8 cellular contexts compared by ENCODE assay signal in genomic region chr1:94541175-94542087, GRCh38. TPM values are rescaled to one million over a fixed set of nuclear protein-coding genes. Genes with fewer than 3 reads are reported as not detected.
A peak's percentile ranks its signal among the peaks of the same experiment; 100 is the strongest.
DNase-seq lines count a peak whose midpoint lies in the region; ATAC-seq, FAIRE-seq and TF ChIP-seq lines count a peak whose summit lies in the region.

Gene F3, minus strand, starts transcription at chr1:94541759. Its CDS starts 123 bp downstream, at chr1:94541636.

- H2BK5ac ChIP-seq in H1 (ENCODE audit: low read depth, low read length) (peak within 1 kb of the TSS; percentile 62; the same call in 1 of the 2 replicates), mesenchymal stem cell (ENCODE audit: low read depth, low read length, poor library complexity, severe bottlenecking) (no peak within 1 kb of the TSS)

- no peaks in the 10 kb centered on the region for H3K36me3 ChIP-seq in H1 (ENCODE audit: control insufficient read depth in 2 of 4, insufficient read depth in 4 of 4, low read length in 3 of 4)
- H3K36me3 ChIP-seq in mesenchymal stem cell (ENCODE audit: control insufficient read depth in 1 of 2, insufficient read depth in 2 of 2, low read depth in 1 of 2, low read length in 2 of 2), result peaks cover 0 to 2% of the 10 kb centered on the region in 2 experiments

- H2AFZ ChIP-seq in H1 (ENCODE audit: low read length), result peak within 1 kb of the TSS; percentile 73
- H2AFZ ChIP-seq in mesenchymal stem cell (ENCODE audit: low read depth, low read length), result peak within 1 kb of the TSS; percentile 30

- H3K27me3 ChIP-seq in H1 (replicated peaks in 1 of 4; ENCODE audit: control insufficient read depth in 3 of 4, extremely low read depth in 1 of 4, insufficient read depth in 3 of 4, low read length in 3 of 4) (peaks cover 2 to 12% (median 7%) of the 10 kb centered on the region in 4 experiments; a peak in 6 of 7 replicates), mesenchymal stem cell (ENCODE audit: control insufficient read depth in 1 of 2, insufficient read depth in 1 of 2, low read length in 2 of 2) (no peaks in the 10 kb centered on the region)

- no peak within 1 kb of the TSS for H3K23ac ChIP-seq in H1 (ENCODE audit: insufficient read length)
- H3K23ac ChIP-seq in mesenchymal stem cell (ENCODE audit: low read length in 2 of 2), result peak within 1 kb of the TSS in 1 of 2 experiments; percentile 98

- H3K4me1 ChIP-seq in H1 (replicated peaks in 1 of 4; ENCODE audit: control insufficient read depth in 3 of 4, insufficient read depth in 4 of 4, low read length in 3 of 4) (peaks cover 2 to 6% (median 3%) of the 10 kb centered on the region in 4 experiments; a peak in 6 of 7 replicates), mesenchymal stem cell (ENCODE audit: control insufficient read depth, insufficient read depth, low read depth, low read length) (peaks cover 15% of the 10 kb centered on the region)

- H3K4me1 Mint-ChIP-seq in activated CD8-positive, alpha-beta T cell treated with anti-CD3 and anti-CD28 coated beads, Interleukin-2, amount 10 ng/mL, durations not matched to agents 7 days and 5 days (ENCODE audit: low read depth), result peaks cover 20% of the 10 kb centered on the region

- TF ChIP-seq EP300 in H1 (IDR thresholded peaks at IDR 0.05; ENCODE audit: borderline replicate concordance in 1 of 2, low read depth in 2 of 2, low read length in 2 of 2), result no peak

- peaks cover 0 to 9% of the 10 kb centered on the region in 2 experiments for H4K20me1 ChIP-seq in H1 (replicated peaks in 1 of 2; ENCODE audit: control insufficient read depth in 1 of 2, insufficient read depth in 2 of 2, low read length in 2 of 2)

- H3K27ac ChIP-seq in H1 (ENCODE audit: low read depth, low read length), result no peak within 1 kb of the TSS
- H3K27ac ChIP-seq in mesenchymal stem cell (ENCODE audit: low read length, poor library complexity, severe bottlenecking), result peak within 1 kb of the TSS; percentile 39

- peak within 1 kb of the TSS; percentile 47 for H3K56ac ChIP-seq in H1 (replicated peaks; ENCODE audit: insufficient read length, low read depth, low read length)

- H3K79me1 ChIP-seq in H1 (ENCODE audit: low read depth, low read length) (no peaks in the 10 kb centered on the region; the same call in 1 of the 2 replicates), mesenchymal stem cell (replicated peaks; ENCODE audit: low read length, poor library complexity, severe bottlenecking) (peaks cover 3% of the 10 kb centered on the region)

- H2BK12ac ChIP-seq in H1 (ENCODE audit: low read depth, low read length) (no peak within 1 kb of the TSS; the same call in 1 of the 2 replicates), mesenchymal stem cell (ENCODE audit: low read length in 2 of 2) (peak within 1 kb of the TSS; percentile 22 to 69)

- peaks cover 54% of the 10 kb centered on the region for H3K27me3 Mint-ChIP-seq in activated CD8-positive, alpha-beta T cell treated with anti-CD3 and anti-CD28 coated beads, Interleukin-2, amount 10 ng/mL, durations not matched to agents 7 days and 5 days (ENCODE audit: low read depth)

- H3K4me3 Mint-ChIP-seq in activated CD8-positive, alpha-beta T cell treated with anti-CD3 and anti-CD28 coated beads, Interleukin-2, amount 10 ng/mL, durations not matched to agents 7 days and 5 days, result peak within 1 kb of the TSS; percentile 79

- no peaks in the 10 kb centered on the region for H3K9me3 ChIP-seq in H1 (ENCODE audit: insufficient read depth in 2 of 2, low read depth in 1 of 2, low read length in 1 of 2)
- H3K9me3 ChIP-seq in mesenchymal stem cell (ENCODE audit: control insufficient read depth, low read length), result no peaks in the 10 kb centered on the region

- peak within 1 kb of the TSS; percentile 75; the same call in 1 of the 2 replicates for H3K18ac ChIP-seq in H1 (ENCODE audit: extremely low read depth, low read length)
- peak within 1 kb of the TSS; percentile 96 to 97 for H3K18ac ChIP-seq in mesenchymal stem cell (ENCODE audit: low read depth in 1 of 2, low read length in 2 of 2)

- ATAC-seq in HG02885 (IDR thresholded peaks at IDR 0.05; ENCODE audit: poor library complexity, unreplicated experiment), result peak; percentile 86
- peak; percentile 94 for ATAC-seq in activated CD8-positive, alpha-beta T cell treated with anti-CD3 and anti-CD28 coated beads, Interleukin-2, amount 10 ng/mL, durations not matched to agents 7 days and 5 days

- H3K4me3 ChIP-seq in H1 (ENCODE audit: extremely low read depth in 1 of 4, insufficient read depth in 2 of 4, low read depth in 3 of 4, low read length in 4 of 4) (peak within 1 kb of the TSS; percentile 62 to 82 (median 76)), mesenchymal stem cell (ENCODE audit: insufficient read depth in 1 of 2, low read depth in 1 of 2, low read length in 2 of 2) (peak within 1 kb of the TSS; percentile 83 to 90)

- H2BK15ac ChIP-seq in H1 (ENCODE audit: low read length), result peak within 1 kb of the TSS; percentile 74; the same call in 1 of the 2 replicates
- peak within 1 kb of the TSS; percentile 92 for H2BK15ac ChIP-seq in mesenchymal stem cell (ENCODE audit: low read depth, poor library complexity, severe bottlenecking)

- H4K8ac ChIP-seq in H1 (ENCODE audit: extremely low read depth, insufficient read depth, low read length), result peak within 1 kb of the TSS; percentile 64
- H4K8ac ChIP-seq in mesenchymal stem cell (ENCODE audit: low read length), result peak within 1 kb of the TSS; percentile 86

- DNase-seq in NCI-H2107 (lab: John Stamatoyannopoulos, UW) (peak; percentile 50), NCI-H2107 treated with DMSO at 0.1 percent for 48 hours (lab: John Stamatoyannopoulos, UW; ENCODE audit: unreplicated experiment) (no peak), NCI-H226 (peak; percentile 86), H1 (ENCODE audit: low read depth in 1 of 2, low spot score in 2 of 2) (peak; percentile 50 to 88), mesenchymal stem cell (peak; percentile 95)
- DNase-seq in activated CD8-positive, alpha-beta T cell treated with anti-CD3 and anti-CD28 coated beads, Interleukin-2, amount 10 ng/mL, durations not matched to agents 7 days and 5 days, result peak; percentile 75
- peak; percentile 35 to 70 (median 64) for DNase-seq in stimulated activated CD4-positive, alpha-beta T cell treated with anti-CD3 and anti-CD28 coated beads, TNF-alpha, amount 100 ng/mL, for 48 hours (ENCODE audit: low read depth in 3 of 3)

- H3K14ac ChIP-seq in H1 (ENCODE audit: insufficient read length) (no peak within 1 kb of the TSS), mesenchymal stem cell (ENCODE audit: low read length in 2 of 2) (peak within 1 kb of the TSS; percentile 70 to 98)

- H3K23me2 ChIP-seq in H1 (ENCODE audit: low read depth, low read length), result peaks cover 10% of the 10 kb centered on the region

- TF ChIP-seq RAD21 in H1 (IDR thresholded peaks at IDR 0.05 in 1 of 2, conservative IDR thresholded peaks at IDR 0.05 in 1 of 2; ENCODE audit: low read depth in 2 of 2, low read length in 2 of 2), result no peak

- peak in 1 of 2 experiments; percentile 67; a peak in 2 of 3 replicates for TF ChIP-seq POLR2A in H1 (IDR thresholded peaks at IDR 0.05; ENCODE audit: control extremely low read depth in 1 of 2, low read depth in 2 of 2, low read length in 2 of 2)

- peak within 1 kb of the TSS; percentile 18 for H2BK120ac ChIP-seq in H1 (replicated peaks; ENCODE audit: low read depth, low read length)
- peak within 1 kb of the TSS; percentile 92 for H2BK120ac ChIP-seq in mesenchymal stem cell (ENCODE audit: low read depth, low read length)

- H3K9ac ChIP-seq in H1 (replicated peaks in 1 of 4; ENCODE audit: extremely low read depth in 1 of 4, low read depth in 3 of 4, low read length in 3 of 4) (peak within 1 kb of the TSS; percentile 58 to 81 (median 65); a peak in 6 of 7 replicates), mesenchymal stem cell (ENCODE audit: low read length) (peak within 1 kb of the TSS; percentile 84)

- peak within 1 kb of the TSS; percentile 75 for H3K4ac ChIP-seq in H1 (replicated peaks; ENCODE audit: insufficient read length, low read depth, low read length)
- H3K4ac ChIP-seq in mesenchymal stem cell (ENCODE audit: low read depth in 1 of 2, low read length in 2 of 2), result peak within 1 kb of the TSS; percentile 84 to 92

- CTCF ChIA-PET in activated CD8-positive, alpha-beta T cell treated with anti-CD3 and anti-CD28 coated beads, Interleukin-2, amount 10 ng/mL, durations not matched to agents 7 days and 5 days (lab: Charles Lee), result interaction anchor here (1.7 to 1.9 kb wide), 2 partner anchors 21 to 60 kb away, joined by 7 to 10 read pairs; no protein-coding TSS in a partner anchor
- CTCF ChIA-PET in H1 (lab: Charles Lee; ENCODE audit: partially characterized antibody), result interaction anchor here (0.6 to 6.9 kb wide), 10 partner anchors 9 to 1236 kb away, joined by 3 to 46 read pairs (median 5); no protein-coding TSS in a partner anchor

- peak within 1 kb of the TSS; percentile 40 for H4K91ac ChIP-seq in H1 (replicated peaks; ENCODE audit: insufficient read length, low read length)
- peak within 1 kb of the TSS; percentile 82 for H4K91ac ChIP-seq in mesenchymal stem cell (ENCODE audit: low read length)

- POLR2A ChIA-PET in activated CD8-positive, alpha-beta T cell treated with anti-CD3 and anti-CD28 coated beads, Interleukin-2, amount 10 ng/mL, durations not matched to agents 7 days and 5 days (lab: Charles Lee), result no interaction called here
- POLR2A ChIA-PET in H1 (lab: Charles Lee; ENCODE audit: partially characterized antibody), result interaction anchor here (0.6 to 4.3 kb wide), 5 partner anchors 9 to 279 kb away, joined by 3 to 24 read pairs (median 5); no protein-coding TSS in a partner anchor

- peaks cover 0 to 7% of the 10 kb centered on the region in 2 experiments; a peak in 1 of 4 replicates for H3K79me2 ChIP-seq in H1 (ENCODE audit: control insufficient read depth in 1 of 2, insufficient read depth in 2 of 2, low read length in 2 of 2)

- H4K5ac ChIP-seq in H1 (ENCODE audit: insufficient read length, low read depth, low read length), result peak within 1 kb of the TSS; percentile 36

- no peaks in the 10 kb centered on the region for H3K9me3 Mint-ChIP-seq in activated CD8-positive, alpha-beta T cell treated with anti-CD3 and anti-CD28 coated beads, Interleukin-2, amount 10 ng/mL, durations not matched to agents 7 days and 5 days (ENCODE audit: insufficient read depth)

- FAIRE-seq in H1 (lab: Jason Lieb, UNC), result no peak

- H3K36me3 Mint-ChIP-seq in activated CD8-positive, alpha-beta T cell treated with anti-CD3 and anti-CD28 coated beads, Interleukin-2, amount 10 ng/mL, durations not matched to agents 7 days and 5 days (ENCODE audit: low read depth), result no peaks in the 10 kb centered on the region

- peak in 1 of 3 experiments; percentile 25; a peak in 1 of 4 replicates for TF ChIP-seq CTCF in H1 (IDR thresholded peaks at IDR 0.05; ENCODE audit: control extremely low read depth in 1 of 3, insufficient read depth in 1 of 3, low read depth in 1 of 3, low read length in 3 of 3)

- H3K4me2 ChIP-seq in H1 (ENCODE audit: insufficient read depth in 1 of 2, low read depth in 2 of 2, low read length in 2 of 2) (peak within 1 kb of the TSS; percentile 93), mesenchymal stem cell (ENCODE audit: low read length, poor library complexity, severe bottlenecking) (peak within 1 kb of the TSS; percentile 92)

- H2AK5ac ChIP-seq in H1 (ENCODE audit: low read depth, low read length) (no peak within 1 kb of the TSS), mesenchymal stem cell (ENCODE audit: low read length, severe bottlenecking) (no peak within 1 kb of the TSS)

- WGBS in H1 (ENCODE audit: extremely low coverage in 1 of 2, insufficient coverage in 1 of 2, insufficient read length in 1 of 2, insufficient replicate concordance in 2 of 2, low coverage in 1 of 2, low lambda C conversion rate in 2 of 2, missing lambda C conversion rate in 1 of 2), 2 experiments, result 3% methylated on average over 43 of the region's 96 CpGs; no CpG with 5 or more reads in 1 of the 2 experiments
- WGBS in mesenchymal stem cell, result under 1% methylated on average over 53 of the region's 96 CpGs

- no peak within 1 kb of the TSS for H2BK20ac ChIP-seq in H1 (ENCODE audit: low read length)

- H3K27ac Mint-ChIP-seq in activated CD8-positive, alpha-beta T cell treated with anti-CD3 and anti-CD28 coated beads, Interleukin-2, amount 10 ng/mL, durations not matched to agents 7 days and 5 days, result no peak within 1 kb of the TSS

RNA-seq across cellular contexts. Expression of gene F3, which starts in this region (rescaled TPM):
- not detected for total RNA-seq in activated CD8-positive, alpha-beta T cell treated with anti-CD3 and anti-CD28 coated beads, Interleukin-2, amount 10 ng/mL, durations not matched to agents 7 days and 5 days
- total RNA-seq in H1 (2021; fragmentation: NEBNext Ultra II Directional; extraction: Animal tissue kit (Norgen Biotek cat#: 25700)), result 6.1 and 8.6 TPM in 2 replicates
- 2.6 TPM in 2 replicates for polyA plus RNA-seq in H1 (2011; rRNA removed)
- 2.9 TPM for polyA plus RNA-seq in H1 (2011; cell fraction: cytosol; rRNA removed)
- polyA plus RNA-seq in H1 (2011; cell fraction: nucleus; rRNA removed), result 2.4 TPM
- 3.7 to 6.1 TPM (median 4.2 TPM) in 4 replicates for polyA plus RNA-seq in H1 (2012, experiment 1 of 2)
- polyA plus RNA-seq in H1 (2012, experiment 2 of 2), result 1.00 TPM
- 6.3 TPM for polyA plus RNA-seq in H1 (2013, experiment 1 of 2)
- polyA plus RNA-seq in H1 (2013, experiment 2 of 2), result 7.0 TPM
- 4.7 and 10.4 TPM in 2 replicates for polyA minus RNA-seq in H1 (2011; rRNA and poly(A)+ RNA removed)
- 2.7 TPM for polyA minus RNA-seq in H1 (2011; cell fraction: cytosol; rRNA and poly(A)+ RNA removed)
- polyA minus RNA-seq in H1 (2011; cell fraction: nucleus; rRNA and poly(A)+ RNA removed), result 10.0 TPM
- 511 TPM for polyA plus RNA-seq in mesenchymal stem cell (2013, experiment 1 of 2)
- polyA plus RNA-seq in mesenchymal stem cell (2013, experiment 2 of 2), result 536 TPM

Comparison
In these comparisons a context has a peak if more than half of its experiments do, and no peak if none do; other contexts are left out.
1. Peak in DNase-seq and ATAC-seq in activated CD8-positive, alpha-beta T cell treated with anti-CD3 and anti-CD28 coated beads, Interleukin-2, amount 10 ng/mL, durations not matched to agents 7 days and 5 days; RNA of the gene not detected or under 1 TPM.